In genomic region chr17:30341703-30342102, GRCh38 we compare ENCODE assay signal across 23 cellular contexts. TPM values are rescaled to one million over a fixed set of nuclear protein-coding genes. Genes with fewer than 3 reads are reported as not detected.
"Had no signal": no experiment of that assay in that cellular context is flagged by ENCODE, and none has a peak within 500 bp of the region (broad histone marks: within the 10 kb centered on the region; RNA-seq: fewer than 3 reads in every experiment).

No MANE protein-coding gene starts in this region.

- H3K4me3 Mint-ChIP-seq: activated CD4-positive, alpha-beta memory T cell treated with anti-CD3 and anti-CD28 coated beads for 36 hours; activated naive CD4-positive, alpha-beta T cell treated with anti-CD3 and anti-CD28 coated beads for 36 hours; mesothelial cell of epicardium; natural killer cell; stimulated activated naive CD8-positive, alpha-beta T cell treated with anti-CD3 and anti-CD28 coated beads, Interleukin-15, Interleukin-2, amounts not matched to agents 100 ng/mL and 50 ng/mL, for 24 hours; T-helper 17 cell had no signal

- H3K4me1 ChIP-seq: psoas muscle had no signal

- H3K27ac Mint-ChIP-seq: activated CD4-positive, alpha-beta memory T cell treated with anti-CD3 and anti-CD28 coated beads for 36 hours; activated naive CD4-positive, alpha-beta T cell treated with anti-CD3 and anti-CD28 coated beads for 36 hours; natural killer cell; stimulated activated naive CD8-positive, alpha-beta T cell treated with anti-CD3 and anti-CD28 coated beads, Interleukin-15, Interleukin-2, amounts not matched to agents 100 ng/mL and 50 ng/mL, for 24 hours; T-helper 17 cell had no signal

- H3K27me3 Mint-ChIP-seq: activated CD4-positive, alpha-beta memory T cell treated with anti-CD3 and anti-CD28 coated beads for 36 hours; stimulated activated naive CD8-positive, alpha-beta T cell treated with anti-CD3 and anti-CD28 coated beads, Interleukin-15, Interleukin-2, amounts not matched to agents 100 ng/mL and 50 ng/mL, for 24 hours; T-helper 17 cell had no signal

- H3K27me3 ChIP-seq: foreskin keratinocyte, pancreas, right atrium auricular region had no signal

- H3K9me3 Mint-ChIP-seq: activated CD4-positive, alpha-beta memory T cell treated with anti-CD3 and anti-CD28 coated beads for 36 hours; activated naive CD4-positive, alpha-beta T cell treated with anti-CD3 and anti-CD28 coated beads for 36 hours; mesothelial cell of epicardium; natural killer cell; stimulated activated naive CD8-positive, alpha-beta T cell treated with anti-CD3 and anti-CD28 coated beads, Interleukin-15, Interleukin-2, amounts not matched to agents 100 ng/mL and 50 ng/mL, for 24 hours had no signal

- ATAC-seq: foreskin keratinocyte, natural killer cell, pancreas, psoas muscle, T-helper 17 cell had no signal

- DNase-seq: activated CD4-positive, alpha-beta memory T cell treated with anti-CD3 and anti-CD28 coated beads for 36 hours; activated CD4-positive, alpha-beta T cell treated with anti-CD3 and anti-CD28 coated beads for 48 hours; activated naive CD4-positive, alpha-beta T cell treated with anti-CD3 and anti-CD28 coated beads for 36 hours; activated T-cell treated with anti-CD3 and anti-CD28 coated beads, Interleukin-2, amount 50 U/mL, for 48 hours; amygdala; cortex of kidney; erythroblast; foreskin keratinocyte; glutamatergic neuron; hypothalamus; mammary epithelial cell; natural killer cell; pancreas; psoas muscle; stimulated activated CD4-positive, alpha-beta T cell treated with anti-CD3 and anti-CD28 coated beads, Interleukin-12 subunit alpha, Interleukin-12 subunit beta, amount 100 ng/mL, for 4 hours; SW 1271; T-helper 17 cell; trophoblast cell had no signal

- H3K36me3 Mint-ChIP-seq: activated CD4-positive, alpha-beta memory T cell treated with anti-CD3 and anti-CD28 coated beads for 36 hours; mesothelial cell of epicardium; natural killer cell had no signal

- H3K36me3 ChIP-seq: pancreas, right atrium auricular region had no signal

- H3K4me3 ChIP-seq: pancreas, psoas muscle, right atrium auricular region, SK-N-MC had no signal

- H3K27ac ChIP-seq: foreskin keratinocyte, pancreas, psoas muscle, SK-N-MC had no signal

- H3K9me3 ChIP-seq: pancreas, psoas muscle, right atrium auricular region had no signal

RNA-seq across cellular contexts. Expression of gene TMIGD1, which starts 7.8 kb away (rescaled TPM):
- total RNA-seq: activated CD4-positive, alpha-beta memory T cell treated with anti-CD3 and anti-CD28 coated beads for 36 hours; activated naive CD4-positive, alpha-beta T cell treated with anti-CD3 and anti-CD28 coated beads for 36 hours; cerebellum; foreskin keratinocyte; mammary epithelial cell; mesothelial cell of epicardium; natural killer cell; pancreas; psoas muscle; right atrium auricular region; T-helper 17 cell had no signal
- polyA plus RNA-seq: foreskin keratinocyte, mammary epithelial cell, pancreas, psoas muscle had no signal
